Comparison of ENCODE assay signal across 14 cellular contexts in the genomic region with DNA sequence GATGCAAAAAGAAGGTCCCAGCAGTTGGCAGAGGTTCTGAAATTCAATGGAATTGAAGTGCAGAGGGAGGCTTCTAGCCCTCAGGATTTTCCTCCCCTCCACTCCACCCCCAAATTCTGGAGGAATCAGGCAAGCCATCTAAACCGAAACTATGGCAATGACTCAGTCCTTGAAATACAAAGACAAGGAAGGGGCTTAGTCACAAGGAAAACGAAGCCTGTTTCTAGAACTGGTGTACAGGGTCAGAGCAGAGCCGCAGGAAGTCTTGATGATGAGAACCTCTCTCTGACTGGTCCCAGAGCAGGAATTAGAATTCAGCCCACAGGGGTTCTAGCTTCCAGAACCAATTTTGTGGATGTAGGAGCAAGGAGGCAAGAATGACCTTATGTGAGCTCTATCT.
DNase-seq lines count a peak whose midpoint lies in the region; ATAC-seq and TF ChIP-seq lines count a peak whose summit lies in the region.
"Had no signal": no experiment of that assay in that cellular context is flagged by ENCODE, and none has a peak within 500 bp of the region (broad histone marks: within the 10 kb centered on the region; RNA-seq: fewer than 3 reads in every experiment).

No MANE protein-coding gene starts in this region.

- ATAC-seq in RWPE2 (ENCODE audit: low read depth) = peak; percentile 99
- no peak for ATAC-seq in activated CD8-positive, alpha-beta T cell treated with anti-CD3 and anti-CD28 coated beads for 36 hours

- TF ChIP-seq CTCF in RWPE2 (IDR thresholded peaks at IDR 0.05; ENCODE audit: poor library complexity, severe bottlenecking) = no peak
- no peak for TF ChIP-seq CTCF in activated CD8-positive, alpha-beta T cell treated with anti-CD3 and anti-CD28 coated beads for 36 hours (IDR thresholded peaks at IDR 0.05)

- H3K4me3 ChIP-seq in RWPE2 (ENCODE audit: severe bottlenecking) = no peak overlapping the region
- H3K4me3 ChIP-seq: coronary artery, suprapubic skin had no signal

- peak overlapping the region; percentile 50 for H3K27ac ChIP-seq in RWPE2 (ENCODE audit: poor library complexity, severe bottlenecking)
- H3K27ac ChIP-seq: coronary artery, suprapubic skin had no signal

- H3K9me3 ChIP-seq in RWPE2 (ENCODE audit: severe bottlenecking) = no peaks in the 10 kb centered on the region
- H3K9me3 ChIP-seq: suprapubic skin had no signal

- DNase-seq in GM03348 (ENCODE audit: low spot score) (peak; percentile 54), RWPE2 (ENCODE audit: low spot score) (peak; percentile 54), fibroblast of gingiva (ENCODE audit: low read depth) (peak; percentile 72), pulmonary artery endothelial cell (ENCODE audit: low read depth, low spot score) (peak; percentile 89), NCI-H526 treated with DMSO at 0.1 percent for 48 hours (lab: John Stamatoyannopoulos, UW) (no peak), NCI-H1092 (lab: John Stamatoyannopoulos, UW) (no peak), GM19240 (ENCODE audit: insufficient read length, low spot score) (no peak)
- DNase-seq in activated CD8-positive, alpha-beta T cell treated with anti-CD3 and anti-CD28 coated beads for 36 hours = no peak
- DNase-seq: activated B cell treated with CpG ODN at 0.5 μM for 24 hours; NCI-H2171; SHP77 treated with DMSO at 0.1 percent for 48 hours; stimulated activated CD4-positive, alpha-beta T cell treated with anti-CD3 and anti-CD28 coated beads, Interleukin-4, amount 100 ng/mL, for 24 hours had no signal

- H3K9me3 Mint-ChIP-seq in activated CD8-positive, alpha-beta T cell treated with anti-CD3 and anti-CD28 coated beads for 36 hours = no peaks in the 10 kb centered on the region
- H3K9me3 Mint-ChIP-seq: activated B cell treated with CpG ODN at 0.5 μM for 24 hours had no signal

- CTCF ChIA-PET in activated CD8-positive, alpha-beta T cell treated with anti-CD3 and anti-CD28 coated beads for 36 hours (lab: Charles Lee) = no interaction called here

- no peaks in the 10 kb centered on the region for H3K36me3 Mint-ChIP-seq in activated CD8-positive, alpha-beta T cell treated with anti-CD3 and anti-CD28 coated beads for 36 hours (ENCODE audit: low read depth)

- no peak overlapping the region for H3K27ac Mint-ChIP-seq in activated CD8-positive, alpha-beta T cell treated with anti-CD3 and anti-CD28 coated beads for 36 hours
- H3K27ac Mint-ChIP-seq: activated B cell treated with CpG ODN at 0.5 μM for 24 hours had no signal

- intact Hi-C loops in activated CD8-positive, alpha-beta T cell treated with anti-CD3 and anti-CD28 coated beads for 36 hours (cut with micrococcal nuclease) = no loop called here

- peaks cover 16% of the 10 kb centered on the region for H3K4me1 ChIP-seq in RWPE2 (ENCODE audit: insufficient read depth, poor library complexity, severe bottlenecking)
- H3K4me1 ChIP-seq: suprapubic skin had no signal

- no peaks in the 10 kb centered on the region for H3K27me3 Mint-ChIP-seq in activated CD8-positive, alpha-beta T cell treated with anti-CD3 and anti-CD28 coated beads for 36 hours
- H3K27me3 Mint-ChIP-seq: activated B cell treated with CpG ODN at 0.5 μM for 24 hours had no signal

- H3K27me3 ChIP-seq in RWPE2 (ENCODE audit: insufficient read depth, poor library complexity, severe bottlenecking) = no peaks in the 10 kb centered on the region
- H3K27me3 ChIP-seq: suprapubic skin had no signal

- no peak overlapping the region for H3K4me3 Mint-ChIP-seq in activated CD8-positive, alpha-beta T cell treated with anti-CD3 and anti-CD28 coated beads for 36 hours
- H3K4me3 Mint-ChIP-seq: activated B cell treated with CpG ODN at 0.5 μM for 24 hours had no signal

- H3K4me1 Mint-ChIP-seq in activated CD8-positive, alpha-beta T cell treated with anti-CD3 and anti-CD28 coated beads for 36 hours (ENCODE audit: low read depth) = no peaks in the 10 kb centered on the region
- H3K4me1 Mint-ChIP-seq: activated B cell treated with CpG ODN at 0.5 μM for 24 hours had no signal

- no peaks in the 10 kb centered on the region for H3K36me3 ChIP-seq in RWPE2 (ENCODE audit: low read depth)
- H3K36me3 ChIP-seq: suprapubic skin had no signal

- POLR2A ChIA-PET in activated CD8-positive, alpha-beta T cell treated with anti-CD3 and anti-CD28 coated beads for 36 hours (lab: Charles Lee) = no interaction called here

Comparison
In these comparisons a context has a peak if more than half of its experiments do, and no peak if none do; other contexts are left out.
1. DNase-seq: peak in GM03348 (single experiment), RWPE2 (single experiment), fibroblast of gingiva (single experiment) and pulmonary artery endothelial cell (single experiment); none in NCI-H526 treated with DMSO at 0.1 percent for 48 hours (single experiment), activated CD8-positive, alpha-beta T cell treated with anti-CD3 and anti-CD28 coated beads for 36 hours (single experiment), NCI-H1092 (single experiment) and GM19240 (single experiment).